In the genomic region with DNA sequence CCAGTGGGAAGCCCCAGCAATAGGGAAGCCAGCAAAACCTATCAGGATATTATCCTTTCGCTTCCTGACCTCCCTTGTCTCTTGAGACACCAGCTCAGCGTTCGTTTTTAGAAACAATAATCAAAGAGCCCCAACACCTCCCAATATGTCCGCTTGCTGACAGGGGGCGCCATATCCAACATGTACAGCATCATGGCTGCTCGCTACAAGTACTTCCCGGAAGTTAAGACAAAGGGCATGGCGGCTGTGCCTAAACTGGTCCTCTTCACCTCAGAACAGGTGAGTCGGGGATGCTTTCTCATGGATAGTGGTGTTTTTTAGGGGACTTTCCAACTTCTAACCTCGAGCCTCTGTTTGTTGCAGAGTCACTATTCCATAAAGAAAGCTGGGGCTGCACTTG, we compare ENCODE assay signal across 16 cellular contexts. TPM values are rescaled to one million over a fixed set of nuclear protein-coding genes. Genes with fewer than 3 reads are reported as not detected.
DNase-seq lines count a peak whose midpoint lies in the region; ATAC-seq and TF ChIP-seq lines count a peak whose summit lies in the region.
"Had no signal": no experiment of that assay in that cellular context is flagged by ENCODE, and none has a peak within 500 bp of the region (broad histone marks: within the 10 kb centered on the region; RNA-seq: fewer than 3 reads in every experiment).

No MANE protein-coding gene starts in this region.

- H3K27ac ChIP-seq in H9 (ENCODE audit: insufficient read length, low read depth, low read length) (no peak overlapping the region), SJCRH30 (no peak overlapping the region), psoas muscle (no peak overlapping the region)
- H3K27ac ChIP-seq: epithelial cell of prostate, parathyroid adenoma had no signal

- H3K14ac ChIP-seq in H9 (ENCODE audit: insufficient read depth, low read length) = no peak overlapping the region

- H3K23me2 ChIP-seq in H9 (ENCODE audit: insufficient read length, low read depth, low read length, poor library complexity, severe bottlenecking) = no peaks in the 10 kb centered on the region

- H3K27ac Mint-ChIP-seq in activated CD4-positive, alpha-beta memory T cell treated with anti-CD3 and anti-CD28 coated beads for 36 hours = no peak overlapping the region
- H3K27ac Mint-ChIP-seq in activated CD4-positive, alpha-beta memory T cell treated with anti-CD3 and anti-CD28 coated beads, Interleukin-2, amount 10 ng/mL, durations not matched to agents 7 days and 5 days = no peak overlapping the region
- H3K27ac Mint-ChIP-seq in H9 = no peak overlapping the region
- H3K27ac Mint-ChIP-seq in nephron progenitor cell = peak overlapping the region; percentile 29

- intact Hi-C loops in activated CD4-positive, alpha-beta memory T cell treated with anti-CD3 and anti-CD28 coated beads for 36 hours (cut with micrococcal nuclease) = no loop called here
- intact Hi-C loops in psoas muscle (cut with DNase I) = no loop called here

- no peak overlapping the region for H3K23ac ChIP-seq in H9 (ENCODE audit: insufficient read length, low read depth, low read length)

- H2BK120ac ChIP-seq in H9 (ENCODE audit: low read depth, low read length, poor library complexity, severe bottlenecking) = no peak overlapping the region

- ATAC-seq in HG02571 (IDR thresholded peaks at IDR 0.05; ENCODE audit: unreplicated experiment) = no peak
- no peak for ATAC-seq in psoas muscle

- peaks cover 15% of the 10 kb centered on the region for H3K4me1 Mint-ChIP-seq in activated CD4-positive, alpha-beta memory T cell treated with anti-CD3 and anti-CD28 coated beads for 36 hours (ENCODE audit: low read depth)
- H3K4me1 Mint-ChIP-seq in activated CD4-positive, alpha-beta memory T cell treated with anti-CD3 and anti-CD28 coated beads, Interleukin-2, amount 10 ng/mL, durations not matched to agents 7 days and 5 days = peaks cover 14% of the 10 kb centered on the region
- H3K4me1 Mint-ChIP-seq in H9 (no peaks in the 10 kb centered on the region), nephron progenitor cell (peaks cover 19% of the 10 kb centered on the region)

- H3K4me3 Mint-ChIP-seq in activated CD4-positive, alpha-beta memory T cell treated with anti-CD3 and anti-CD28 coated beads for 36 hours = no peak overlapping the region
- H3K4me3 Mint-ChIP-seq in activated CD4-positive, alpha-beta memory T cell treated with anti-CD3 and anti-CD28 coated beads, Interleukin-2, amount 10 ng/mL, durations not matched to agents 7 days and 5 days = no peak overlapping the region
- H3K4me3 Mint-ChIP-seq in H9 (no peak overlapping the region), nephron progenitor cell (no peak overlapping the region)

- DNase-seq in activated CD4-positive, alpha-beta memory T cell treated with anti-CD3 and anti-CD28 coated beads for 36 hours = peak; percentile 42
- DNase-seq in activated CD4-positive, alpha-beta memory T cell treated with anti-CD3 and anti-CD28 coated beads, Interleukin-2, amount 10 ng/mL, durations not matched to agents 7 days and 5 days = no peak
- DNase-seq in H9 (peak; percentile 75), SJCRH30 (peak; percentile 28 to 32), nephron progenitor cell (peak; percentile 27), NCI-H2171 treated with DMSO at 0.1 percent for 48 hours (lab: John Stamatoyannopoulos, UW) (no peak), psoas muscle (no peak)
- DNase-seq: activated effector memory CD4-positive, alpha-beta T cell treated with anti-CD3 and anti-CD28 coated beads, Interleukin-2, amount 50 U/mL, for 16 hours; GDM1; mesenchymal stem cell; NCI-H510A; stimulated activated CD4-positive, alpha-beta T cell treated with anti-CD3 and anti-CD28 coated beads, Interleukin-1b, Interleukin-23, amount 100 ng/mL, for 48 hours; stimulated activated naive CD4-positive, alpha-beta T cell had no signal

- H3K18ac ChIP-seq in H9 (ENCODE audit: insufficient read length, low read depth, low read length) = no peak overlapping the region

- H4K8ac ChIP-seq in H9 (replicated peaks; ENCODE audit: insufficient read length, low read depth, low read length) = no peak overlapping the region

- H2AFZ ChIP-seq in H9 (ENCODE audit: low read length) = peak overlapping the region; percentile 27
- H2AFZ ChIP-seq: parathyroid adenoma had no signal

- H4K20me1 ChIP-seq in H9 (ENCODE audit: control insufficient read depth, insufficient read depth, insufficient read length) = no peaks in the 10 kb centered on the region

- no peak overlapping the region for H2AK5ac ChIP-seq in H9 (ENCODE audit: insufficient read length, low read length)

- H3K79me2 ChIP-seq in H9 (ENCODE audit: insufficient read depth, low read length) = no peaks in the 10 kb centered on the region
- H3K79me2 ChIP-seq: parathyroid adenoma had no signal

- H3K36me3 Mint-ChIP-seq in activated CD4-positive, alpha-beta memory T cell treated with anti-CD3 and anti-CD28 coated beads for 36 hours = no peaks in the 10 kb centered on the region
- peaks cover 2% of the 10 kb centered on the region for H3K36me3 Mint-ChIP-seq in activated CD4-positive, alpha-beta memory T cell treated with anti-CD3 and anti-CD28 coated beads, Interleukin-2, amount 10 ng/mL, durations not matched to agents 7 days and 5 days (ENCODE audit: low read depth)
- H3K36me3 Mint-ChIP-seq in H9 (ENCODE audit: insufficient read depth in 1 of 3, low read depth in 3 of 3) (no peaks in the 10 kb centered on the region), nephron progenitor cell (ENCODE audit: low read depth) (peaks cover 60% of the 10 kb centered on the region)

- H3K36me3 ChIP-seq in SJCRH30 (peaks cover 5% of the 10 kb centered on the region; the same call in 1 of the 2 replicates), psoas muscle (ENCODE audit: insufficient read depth in 1 of 2, low read depth in 1 of 2) (no peaks in the 10 kb centered on the region)

- no peak overlapping the region for H3T11ph ChIP-seq in H9 (ENCODE audit: low read length)

- no peaks in the 10 kb centered on the region for H3K9me3 Mint-ChIP-seq in activated CD4-positive, alpha-beta memory T cell treated with anti-CD3 and anti-CD28 coated beads for 36 hours
- H3K9me3 Mint-ChIP-seq in activated CD4-positive, alpha-beta memory T cell treated with anti-CD3 and anti-CD28 coated beads, Interleukin-2, amount 10 ng/mL, durations not matched to agents 7 days and 5 days = no peaks in the 10 kb centered on the region
- H3K9me3 Mint-ChIP-seq in H9 (no peaks in the 10 kb centered on the region; a peak in 2 of 5 replicates), nephron progenitor cell (no peaks in the 10 kb centered on the region)

- no peaks in the 10 kb centered on the region for H3K9me3 ChIP-seq in H9 (ENCODE audit: control insufficient read depth, low read depth, low read length)
- H3K9me3 ChIP-seq in SJCRH30 (replicated peaks) = no peaks in the 10 kb centered on the region
- no peaks in the 10 kb centered on the region for H3K9me3 ChIP-seq in psoas muscle

- H4K5ac ChIP-seq in H9 (ENCODE audit: insufficient read length, low read depth, low read length) = no peak overlapping the region

- H3K4me1 ChIP-seq in H9 (ENCODE audit: insufficient read depth, low read length) (no peaks in the 10 kb centered on the region), SJCRH30 (peaks cover 38% of the 10 kb centered on the region), psoas muscle (no peaks in the 10 kb centered on the region)

- H3K4me3 ChIP-seq in SJCRH30 (no peak overlapping the region), psoas muscle (no peak overlapping the region)

- CTCF ChIA-PET in activated CD4-positive, alpha-beta memory T cell treated with anti-CD3 and anti-CD28 coated beads for 36 hours (lab: Charles Lee) = interaction anchor here (0.6 to 4.5 kb wide), 6 partner anchors 10 to 32 kb away, joined by 3 to 30 read pairs (median 4); no protein-coding TSS in a partner anchor
- CTCF ChIA-PET in activated CD4-positive, alpha-beta memory T cell treated with anti-CD3 and anti-CD28 coated beads, Interleukin-2, amount 10 ng/mL, durations not matched to agents 7 days and 5 days (lab: Charles Lee) = interaction anchor here (1.4 to 4.7 kb wide), 2 partner anchors 28 to 31 kb away, joined by 3 to 26 read pairs; no protein-coding TSS in a partner anchor

- H3K9ac ChIP-seq in H9 (ENCODE audit: extremely low read depth, insufficient read length, low read length) = no peak overlapping the region
- H3K9ac ChIP-seq: parathyroid adenoma had no signal

- no peak overlapping the region for H2BK20ac ChIP-seq in H9 (ENCODE audit: low read depth, low read length, poor library complexity, severe bottlenecking)

- H3K4me2 ChIP-seq in H9 (ENCODE audit: insufficient read depth, insufficient read length, low read length) = no peak overlapping the region

- TF ChIP-seq CTCF in H9 (conservative IDR thresholded peaks at IDR 0.05) = peak; percentile 72
- TF ChIP-seq CTCF in nephron progenitor cell (IDR thresholded peaks at IDR 0.05) = peak; percentile 26
- no peak for TF ChIP-seq CTCF in psoas muscle (IDR thresholded peaks at IDR 0.05)

- no peak overlapping the region for H4K91ac ChIP-seq in H9 (ENCODE audit: insufficient read length, low read depth, low read length)

- H3K27me3 ChIP-seq in H9 (ENCODE audit: insufficient read depth, low read length) = no peaks in the 10 kb centered on the region
- no peaks in the 10 kb centered on the region for H3K27me3 ChIP-seq in SJCRH30
- H3K27me3 ChIP-seq in psoas muscle (ENCODE audit: insufficient read depth in 3 of 3, low read length in 2 of 3) = peaks cover 0 to 12% (median 0%) of the 10 kb centered on the region in 3 donors

- POLR2A ChIA-PET in activated CD4-positive, alpha-beta memory T cell treated with anti-CD3 and anti-CD28 coated beads for 36 hours (lab: Charles Lee) = no interaction called here
- POLR2A ChIA-PET in activated CD4-positive, alpha-beta memory T cell treated with anti-CD3 and anti-CD28 coated beads, Interleukin-2, amount 10 ng/mL, durations not matched to agents 7 days and 5 days (lab: Charles Lee) = no interaction called here

- H3K4ac ChIP-seq in H9 (ENCODE audit: low read depth, low read length) = no peak overlapping the region

- H3K79me1 ChIP-seq in H9 (ENCODE audit: insufficient read depth, low read depth, low read length, poor library complexity, severe bottlenecking) = no peaks in the 10 kb centered on the region

- H3K56ac ChIP-seq in H9 (ENCODE audit: insufficient read length, low read depth, low read length) = no peak overlapping the region

- no peak overlapping the region for H2BK15ac ChIP-seq in H9 (ENCODE audit: low read depth, low read length)

- no CpG with 5 or more reads among the region's 10 CpGs for WGBS in H9 (ENCODE audit: extremely low coverage, insufficient read length, low lambda C conversion rate)
- 80 to 85% (median 81%) methylated on average over 10 of the region's 10 CpGs for WGBS in psoas muscle, 3 donors

- H2BK5ac ChIP-seq in H9 (ENCODE audit: insufficient read length, low read length) = no peak overlapping the region

- peaks cover 6% of the 10 kb centered on the region for H3K27me3 Mint-ChIP-seq in activated CD4-positive, alpha-beta memory T cell treated with anti-CD3 and anti-CD28 coated beads for 36 hours
- peaks cover 4% of the 10 kb centered on the region for H3K27me3 Mint-ChIP-seq in activated CD4-positive, alpha-beta memory T cell treated with anti-CD3 and anti-CD28 coated beads, Interleukin-2, amount 10 ng/mL, durations not matched to agents 7 days and 5 days
- H3K27me3 Mint-ChIP-seq in H9 (ENCODE audit: low read depth) = peaks cover 3% of the 10 kb centered on the region; the same call in 1 of the 2 replicates
- H3K27me3 Mint-ChIP-seq in nephron progenitor cell (ENCODE audit: low read depth, poor library complexity) = no peaks in the 10 kb centered on the region

- no peak overlapping the region for H2BK12ac ChIP-seq in H9 (ENCODE audit: insufficient read length, low read depth, low read length)

RNA-seq across cellular contexts. Expression of a gene that starts 28.7 kb away (rescaled TPM):
- 1 to 10 TPM; 2.6 to 2.9 TPM for total RNA-seq in activated CD4-positive, alpha-beta memory T cell treated with anti-CD3 and anti-CD28 coated beads for 36 hours
- total RNA-seq in activated CD4-positive, alpha-beta memory T cell treated with anti-CD3 and anti-CD28 coated beads, Interleukin-2, amount 10 ng/mL, durations not matched to agents 7 days and 5 days = 1 to 10 TPM; 1.5 to 2.2 TPM
- total RNA-seq in H9 (2021) (1.8 TPM in 2 replicates), psoas muscle (not detected)
- total RNA-seq in SJCRH30 (2014; rRNA removed; shearing (Covaris generic)) = 10.4 and 10.9 TPM in 2 replicates
- polyA plus RNA-seq in psoas muscle = under 1 TPM in 1 of 3 donors, not detected in 2; 0.06 TPM

Comparison
In these comparisons a context has a peak if more than half of its experiments do, and no peak if none do; other contexts are left out.
1. DNase-seq: peak in activated CD4-positive, alpha-beta memory T cell treated with anti-CD3 and anti-CD28 coated beads for 36 hours (single experiment), H9 (single experiment), SJCRH30 (2 of 2) and nephron progenitor cell (single experiment); none in activated CD4-positive, alpha-beta memory T cell treated with anti-CD3 and anti-CD28 coated beads, Interleukin-2, amount 10 ng/mL, durations not matched to agents 7 days and 5 days (single experiment), NCI-H2171 treated with DMSO at 0.1 percent for 48 hours (single experiment) and psoas muscle (0 of 2).